Comparison of ENCODE assay signal across 8 cellular contexts in the genomic region with DNA sequence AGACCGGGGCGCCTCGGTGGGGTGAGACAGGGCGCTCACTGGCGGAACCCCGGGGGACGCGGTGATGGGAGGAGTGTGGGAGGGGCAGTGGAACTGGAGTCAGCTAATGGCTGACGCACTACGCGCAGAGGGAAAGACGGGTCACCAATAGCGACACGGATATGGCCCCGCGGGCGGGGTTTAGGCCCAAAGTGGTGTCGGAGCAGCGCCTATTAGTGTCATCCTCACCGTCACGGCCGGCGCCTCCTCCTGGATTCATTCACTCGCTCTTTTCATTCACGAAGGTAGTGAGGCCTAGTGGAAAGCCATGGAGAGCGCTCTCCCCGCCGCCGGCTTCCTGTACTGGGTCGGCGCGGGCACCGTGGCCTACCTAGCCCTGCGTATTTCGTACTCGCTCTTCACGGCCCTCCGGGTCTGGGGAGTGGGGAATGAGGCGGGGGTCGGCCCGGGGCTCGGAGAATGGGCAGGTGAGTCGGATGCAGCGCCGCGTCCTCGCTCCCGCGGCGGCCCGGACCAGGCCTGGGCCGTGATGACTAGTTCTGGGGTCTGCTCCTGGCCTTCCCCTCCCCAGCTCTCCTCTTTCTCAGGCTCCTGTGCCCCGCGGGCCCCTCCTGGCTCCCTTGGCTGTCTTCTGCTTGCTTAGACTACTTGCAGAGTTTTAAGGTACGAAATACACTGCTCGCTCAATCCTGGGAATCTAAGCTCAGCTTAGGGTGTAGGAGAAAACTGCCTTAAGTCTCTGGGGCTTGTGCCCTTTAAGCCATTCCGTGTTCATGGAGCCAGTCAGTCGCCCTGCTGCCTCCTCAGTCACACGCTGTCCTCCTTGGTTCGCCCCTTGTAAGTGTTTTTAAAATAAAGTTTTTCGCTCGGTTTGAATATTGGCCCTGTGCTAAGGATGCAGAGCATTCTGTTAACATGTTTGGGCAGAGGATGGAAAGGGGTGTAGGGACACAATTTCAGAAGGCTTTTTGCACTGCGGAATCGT. TPM values are rescaled to one million over a fixed set of nuclear protein-coding genes. Genes with fewer than 3 reads are reported as not detected.
A peak's percentile ranks its signal among the peaks of the same experiment; 100 is the strongest.
DNase-seq lines count a peak whose midpoint lies in the region; ATAC-seq, FAIRE-seq and TF ChIP-seq lines count a peak whose summit lies in the region.

Gene HSD17B12 (plus strand): TSS at position 218 of the 985 bp plus-strand sequence. CDS start 90 bp downstream, at position 308.

- H3K27ac ChIP-seq in astrocyte (ENCODE audit: low read depth, low read length) (peak within 1 kb of the TSS; percentile 95), right cardiac atrium (ENCODE audit: low read length) (peak within 1 kb of the TSS; percentile 96), uterus (peak within 1 kb of the TSS; percentile 88)

- H3K9me3 ChIP-seq in astrocyte (ENCODE audit: insufficient read depth, low read depth, low read length) (no peaks in the 10 kb centered on the region), right cardiac atrium (ENCODE audit: control insufficient read depth, low read length) (no peaks in the 10 kb centered on the region), uterus (no peaks in the 10 kb centered on the region)

- peaks cover 5% of the 10 kb centered on the region for H3K4me1 Mint-ChIP-seq in astrocyte (ENCODE audit: low read depth, unreplicated experiment)

- intact Hi-C loops in right cardiac atrium (cut with DNase I) = no loop called here
- intact Hi-C loops in uterus (cut with DNase I; ENCODE audit: low total_unique reads) = no loop called here

- FAIRE-seq in astrocyte (lab: Jason Lieb, UNC) = peak; percentile 93

- H3K36me3 ChIP-seq in astrocyte (ENCODE audit: insufficient read depth, low read length) = peaks cover 4% of the 10 kb centered on the region
- no peaks in the 10 kb centered on the region for H3K36me3 ChIP-seq in uterus

- peaks cover 11% of the 10 kb centered on the region for H3K36me3 Mint-ChIP-seq in astrocyte (ENCODE audit: low read depth, unreplicated experiment)

- peaks cover 10% of the 10 kb centered on the region for H3K9me3 Mint-ChIP-seq in astrocyte (ENCODE audit: unreplicated experiment)

- DNase-seq in NCI-H2029 (lab: John Stamatoyannopoulos, UW) (peak; percentile 98), T-helper 22 cell (ENCODE audit: low read depth) (peak; percentile 98), astrocyte (ENCODE audit: low read depth) (peak; percentile 98), right cardiac atrium (peak; percentile 99), pulmonary artery endothelial cell (ENCODE audit: low read depth, low spot score) (peak; percentile 98), uterus (peak; percentile 98)

- under 1% methylated on average over 64 of the region's 64 CpGs for WGBS in right cardiac atrium

- peak within 1 kb of the TSS; percentile 97 for H3K4me2 ChIP-seq in astrocyte (ENCODE audit: low read length)

- no peak for TF ChIP-seq CTCF in astrocyte (IDR thresholded peaks at IDR 0.05; ENCODE audit: insufficient read depth, low read depth, low read length)
- peak in 1 of 4 experiments; percentile 5 for TF ChIP-seq CTCF in uterus (IDR thresholded peaks at IDR 0.05)

- TF ChIP-seq POLR2A in GM18505 (IDR thresholded peaks at IDR 0.05; ENCODE audit: borderline replicate concordance, extremely low read depth, insufficient read depth, insufficient read length) (peak; percentile 94), uterus (IDR thresholded peaks at IDR 0.05) (peak; percentile 72 to 83)

- peak within 1 kb of the TSS; percentile 97 for H3K27ac Mint-ChIP-seq in astrocyte (ENCODE audit: unreplicated experiment)

- peak within 1 kb of the TSS; percentile 98 for H3K9ac ChIP-seq in astrocyte (ENCODE audit: low read length)

- H2AFZ ChIP-seq in astrocyte (ENCODE audit: low read depth, low read length) = peak within 1 kb of the TSS; percentile 77

- peaks cover 50% of the 10 kb centered on the region for H3K79me2 ChIP-seq in astrocyte (ENCODE audit: insufficient read depth, low read length)

- H4K20me1 ChIP-seq in astrocyte (ENCODE audit: insufficient read depth, low read length) = peaks cover 6% of the 10 kb centered on the region

- peaks cover 4% of the 10 kb centered on the region for H3K4me1 ChIP-seq in astrocyte (ENCODE audit: insufficient read depth, low read length)
- H3K4me1 ChIP-seq in right cardiac atrium (ENCODE audit: control insufficient read depth, insufficient read depth, low read length) = peaks cover 2% of the 10 kb centered on the region
- H3K4me1 ChIP-seq in uterus = no peaks in the 10 kb centered on the region

- H3K27me3 Mint-ChIP-seq in astrocyte (ENCODE audit: low read depth, unreplicated experiment) = no peaks in the 10 kb centered on the region

- H3K4me3 Mint-ChIP-seq in astrocyte (ENCODE audit: unreplicated experiment) = peak within 1 kb of the TSS; percentile 99

- peak; percentile 98 for ATAC-seq in GM18505 (IDR thresholded peaks at IDR 0.05; ENCODE audit: unreplicated experiment)
- peak; percentile 95 for ATAC-seq in HG02973 (IDR thresholded peaks at IDR 0.05; ENCODE audit: unreplicated experiment)
- peak; percentile 100 for ATAC-seq in right cardiac atrium

- no peaks in the 10 kb centered on the region for H3K27me3 ChIP-seq in astrocyte (ENCODE audit: insufficient read depth, low read length)
- H3K27me3 ChIP-seq in right cardiac atrium (ENCODE audit: control insufficient read depth, insufficient read depth) = no peaks in the 10 kb centered on the region
- H3K27me3 ChIP-seq in uterus = no peaks in the 10 kb centered on the region

- H3K4me3 ChIP-seq in astrocyte (ENCODE audit: insufficient read depth, low read depth, low read length) (peak within 1 kb of the TSS; percentile 96), right cardiac atrium (ENCODE audit: low read length) (peak within 1 kb of the TSS; percentile 95), uterus (peak within 1 kb of the TSS; percentile 80 to 92)

RNA-seq across cellular contexts. Expression of gene HSD17B12, which starts in this region (rescaled TPM):
- total RNA-seq in astrocyte (127 and 132 TPM in 2 replicates), right cardiac atrium (100 to 1,000 TPM; 102 to 147 (median 112) TPM), pulmonary artery endothelial cell (125 and 134 TPM in 2 replicates), uterus (100 to 1,000 TPM in 2 of 4 donors, 10 to 100 TPM in 2; 27.9 to 161 (median 99.8) TPM)
- 69.1 TPM for polyA plus RNA-seq in right cardiac atrium

Comparison
In these comparisons a context has a peak if more than half of its experiments do, and no peak if none do; other contexts are left out.
1. Peak in every context shown above with its lines: DNase-seq, ATAC-seq, H3K4me3 ChIP-seq and H3K27ac ChIP-seq.